ENCODE assay signal across 17 cellular contexts in the genomic region with DNA sequence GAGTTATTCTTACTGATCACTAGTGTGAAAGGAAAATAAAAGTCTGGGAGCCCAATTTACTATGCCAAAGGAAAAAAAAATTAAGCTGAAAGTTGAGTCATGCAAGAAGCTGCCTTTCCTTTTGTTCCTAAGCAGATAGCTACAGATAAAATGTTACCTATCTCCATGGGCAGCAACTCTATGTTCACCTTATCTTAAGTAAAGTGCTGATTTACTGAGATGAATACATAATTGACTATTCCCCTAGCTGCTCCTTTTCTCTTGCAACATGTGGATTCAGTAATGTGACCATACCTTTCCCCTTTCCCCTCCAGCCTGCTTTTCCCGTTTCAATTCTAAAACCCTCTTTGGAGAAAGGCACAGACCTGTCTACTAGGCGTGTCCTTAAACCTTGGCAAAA.
"Had no signal": no experiment of that assay in that cellular context is flagged by ENCODE, and none has a peak within 500 bp of the region (broad histone marks: within the 10 kb centered on the region; RNA-seq: fewer than 3 reads in every experiment).

No MANE protein-coding gene starts in this region.

- H3K36me3 Mint-ChIP-seq: activated naive CD4-positive, alpha-beta T cell treated with anti-CD3 and anti-CD28 coated beads, Interleukin-2, amount 50 U/mL, for 24 hours had no signal

- H3K27ac Mint-ChIP-seq: activated CD8-positive, alpha-beta T cell treated with anti-CD3 and anti-CD28 coated beads for 36 hours; activated naive CD4-positive, alpha-beta T cell treated with anti-CD3 and anti-CD28 coated beads, Interleukin-2, amount 50 U/mL, for 24 hours; nephron; stimulated activated naive CD8-positive, alpha-beta T cell treated with anti-CD3 and anti-CD28 coated beads, Interleukin-15, Interleukin-2, amounts not matched to agents 100 ng/mL and 50 ng/mL, for 24 hours had no signal

- H3K9me3 Mint-ChIP-seq: activated CD8-positive, alpha-beta T cell treated with anti-CD3 and anti-CD28 coated beads for 36 hours; activated naive CD4-positive, alpha-beta T cell treated with anti-CD3 and anti-CD28 coated beads, Interleukin-2, amount 50 U/mL, for 24 hours; activated T-cell treated with anti-CD3 and anti-CD28 coated beads, Interleukin-2, amount 50 U/mL, for 4 hours; nephron; stimulated activated naive CD8-positive, alpha-beta T cell treated with anti-CD3 and anti-CD28 coated beads, Interleukin-15, Interleukin-2, amounts not matched to agents 100 ng/mL and 50 ng/mL, for 24 hours had no signal

- DNase-seq: activated CD4-positive, alpha-beta T cell treated with anti-CD3 and anti-CD28 coated beads for 4 hours; activated CD8-positive, alpha-beta T cell treated with anti-CD3 and anti-CD28 coated beads for 36 hours; activated effector memory CD4-positive, alpha-beta T cell treated with anti-CD3 and anti-CD28 coated beads, Interleukin-2, amount 50 U/mL, for 16 hours; activated T-cell treated with anti-CD3 and anti-CD28 coated beads, Interleukin-2, amount 50 U/mL, for 4 hours; adrenal gland; caudate nucleus; colonic mucosa; esophagus squamous epithelium; glutamatergic neuron; hypothalamus; mesenchymal stem cell; psoas muscle; T-helper 1 cell had no signal

- ATAC-seq: activated CD8-positive, alpha-beta T cell treated with anti-CD3 and anti-CD28 coated beads for 36 hours; activated T-cell treated with anti-CD3 and anti-CD28 coated beads, Interleukin-2, amount 50 U/mL, for 4 hours; psoas muscle; sciatic nerve had no signal

- H3K4me1 ChIP-seq: adrenal gland, colonic mucosa had no signal

- H3K27ac ChIP-seq: adrenal gland, colonic mucosa, esophagus squamous epithelium, psoas muscle had no signal

- H3K36me3 ChIP-seq: adrenal gland, colonic mucosa, esophagus squamous epithelium had no signal

- H3K27me3 ChIP-seq: adrenal gland, colonic mucosa, esophagus squamous epithelium had no signal

- H3K4me1 Mint-ChIP-seq: activated naive CD4-positive, alpha-beta T cell treated with anti-CD3 and anti-CD28 coated beads, Interleukin-2, amount 50 U/mL, for 24 hours had no signal

- H3K4me3 Mint-ChIP-seq: activated CD8-positive, alpha-beta T cell treated with anti-CD3 and anti-CD28 coated beads for 36 hours; activated naive CD4-positive, alpha-beta T cell treated with anti-CD3 and anti-CD28 coated beads, Interleukin-2, amount 50 U/mL, for 24 hours; activated T-cell treated with anti-CD3 and anti-CD28 coated beads, Interleukin-2, amount 50 U/mL, for 4 hours; nephron; stimulated activated naive CD8-positive, alpha-beta T cell treated with anti-CD3 and anti-CD28 coated beads, Interleukin-15, Interleukin-2, amounts not matched to agents 100 ng/mL and 50 ng/mL, for 24 hours had no signal

- H3K9me3 ChIP-seq: adrenal gland, colonic mucosa, esophagus squamous epithelium, psoas muscle had no signal

- H3K4me3 ChIP-seq: adrenal gland, colonic mucosa, esophagus squamous epithelium, psoas muscle had no signal
